ENCODE assay signal across 8 cellular contexts in genomic region chr6:41546475-41546865, GRCh38. TPM values are rescaled to one million over a fixed set of nuclear protein-coding genes. Genes with fewer than 3 reads are reported as not detected.
A peak's percentile ranks its signal among the peaks of the same experiment; 100 is the strongest.
DNase-seq lines count a peak whose midpoint lies in the region; ATAC-seq and TF ChIP-seq lines count a peak whose summit lies in the region.

No MANE protein-coding gene starts in this region.

- 0 to 2% (median 1%) methylated on average over 7 to 67 of the region's 67 CpGs for WGBS in heart left ventricle, 4 donors

- TF ChIP-seq CTCF in Calu3 (IDR thresholded peaks at IDR 0.05; ENCODE audit: unreplicated experiment) (no peak), WI38 (IDR thresholded peaks at IDR 0.05; ENCODE audit: low read depth, low read length) (no peak), heart left ventricle (IDR thresholded peaks at IDR 0.05) (no peak), GM20000 (IDR thresholded peaks at IDR 0.05; ENCODE audit: extremely low read depth, missing control alignments) (no peak)

- H3K27ac Mint-ChIP-seq in Calu3 (ENCODE audit: unreplicated experiment), result no peak overlapping the region

- peaks cover 0 to 20% (median 0%) of the 10 kb centered on the region in 9 donors for H3K27me3 ChIP-seq in heart left ventricle

- H3K27me3 Mint-ChIP-seq in Calu3 (ENCODE audit: unreplicated experiment), result no peaks in the 10 kb centered on the region

- peak overlapping the region; percentile 81 for H3K4me3 Mint-ChIP-seq in Calu3 (ENCODE audit: low read depth, unreplicated experiment)

- H3K4me3 ChIP-seq in WI38 (ENCODE audit: low read depth, low read length) (peak overlapping the region; percentile 80), heart left ventricle (peak overlapping the region; percentile 51 to 97 (median 80)), skin epidermis (peak overlapping the region; percentile 51 to 83 (median 73))

- H3K36me3 Mint-ChIP-seq in Calu3 (ENCODE audit: insufficient read depth, unreplicated experiment), result peaks cover 33% of the 10 kb centered on the region

- intact Hi-C loops in Calu3 (cut with micrococcal nuclease; ENCODE audit: unreplicated experiment) (loop anchor here (1.0 kb wide), 1 partner anchor 120 kb away; no protein-coding TSS in a partner anchor), heart left ventricle (cut with DNase I) (loop anchor here in 4 of 10 donors (5.0 kb wide), 4 partner anchors 36 to 124 kb away; no protein-coding TSS in a partner anchor)

- BruUV-seq in Calu3 (replicated peaks; lab: Mats Ljungman, UMichigan), result no TSS peak

- DNase-seq in Calu3 (peak; percentile 68), heart left ventricle (no peak), GM20000 (ENCODE audit: low spot score) (no peak), DMS114 treated with DMSO at 0.1 percent for 48 hours (lab: John Stamatoyannopoulos, UW; ENCODE audit: unreplicated experiment) (no peak)

- H3K36me3 ChIP-seq in heart left ventricle, result peaks cover 0 to 6% (median 0%) of the 10 kb centered on the region in 9 donors

- H3K9me3 ChIP-seq in heart left ventricle, result no peaks in the 10 kb centered on the region

- H3K9me3 Mint-ChIP-seq in Calu3 (ENCODE audit: low read depth, unreplicated experiment), result no peaks in the 10 kb centered on the region

- H3K4me1 ChIP-seq in heart left ventricle, result peaks cover 4 to 54% (median 24%) of the 10 kb centered on the region in 12 donors

- peaks cover 11% of the 10 kb centered on the region for H3K4me1 Mint-ChIP-seq in Calu3 (ENCODE audit: low read depth, unreplicated experiment)

- CTCF ChIA-PET in Calu3 (lab: Charles Lee), result interaction anchor here (0.6 to 1.3 kb wide), 2 partner anchors 25 to 57 kb away, joined by 3 read pairs; no protein-coding TSS in a partner anchor

- H3K27ac ChIP-seq in heart left ventricle (peak overlapping the region; percentile 25 to 89 (median 79)), skin epidermis (peak overlapping the region in 18 of 21 experiments; percentile 10 to 87 (median 70))

- peak; percentile 33 for ATAC-seq in GM19395 (IDR thresholded peaks at IDR 0.05; ENCODE audit: unreplicated experiment)
- ATAC-seq in HG03354 (IDR thresholded peaks at IDR 0.05; ENCODE audit: poor library complexity, severe bottlenecking, unreplicated experiment), result peak; percentile 37
- ATAC-seq in heart left ventricle, result peak in 2 of 4 donors; percentile 3 to 69

- no peak for TF ChIP-seq POLR2A in heart left ventricle (IDR thresholded peaks at IDR 0.05)

RNA-seq across cellular contexts. Expression of gene FOXP4, which starts 0.3 kb away (rescaled TPM):
- 47.8 and 50.9 TPM in 2 replicates for total RNA-seq in Calu3 (2022)
- 10 to 100 TPM; 11.3 to 22.5 (median 16.0) TPM for total RNA-seq in heart left ventricle
- polyA plus RNA-seq in heart left ventricle, result 10 to 100 TPM; 10.9 to 17.9 TPM
